1 cellular context compared by ENCODE assay signal in the genomic region with DNA sequence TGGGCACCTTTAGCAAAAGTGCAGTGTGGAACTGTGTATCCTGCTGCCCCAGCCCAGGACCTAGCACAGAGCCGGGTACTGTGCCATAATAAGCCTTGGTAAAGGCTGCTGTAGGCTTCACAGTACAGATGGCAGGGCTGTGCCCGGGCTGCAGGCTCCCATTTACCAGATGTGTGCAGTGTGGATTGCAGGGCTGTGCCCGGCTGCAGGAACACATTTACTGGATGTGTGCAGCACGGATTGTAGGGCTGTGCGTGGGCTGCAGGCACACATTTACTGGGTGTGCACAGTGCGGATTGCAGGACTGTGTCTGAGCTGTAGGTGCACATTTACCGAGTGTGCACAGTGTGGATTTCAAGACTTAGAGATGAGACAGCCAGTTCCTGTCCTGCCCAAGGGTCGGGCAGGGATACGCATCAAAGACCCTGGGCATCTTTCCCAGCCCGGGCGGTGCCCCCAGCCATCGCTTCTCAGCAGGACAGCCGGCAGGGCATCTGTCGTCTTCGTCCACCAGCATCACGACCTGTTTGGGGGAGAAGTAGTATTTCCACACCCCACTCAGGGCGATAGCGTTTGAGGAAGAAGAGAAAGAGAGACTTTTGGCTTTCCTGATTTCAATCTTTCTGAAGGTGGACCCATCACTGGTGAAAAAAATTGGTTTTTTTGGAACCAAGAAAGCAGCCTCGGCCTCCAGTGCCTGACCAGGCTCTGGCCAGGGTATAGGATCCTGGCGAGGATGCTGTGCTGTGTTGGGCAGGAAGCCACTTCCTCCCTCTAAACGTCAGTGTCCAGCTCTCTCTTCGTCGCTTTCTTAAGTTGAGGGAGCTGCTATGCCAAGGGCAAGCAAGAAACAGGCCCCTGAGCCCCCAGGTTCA.
TF ChIP-seq lines count a peak whose summit lies in the region.

No MANE protein-coding gene starts in this region.

TF ChIP-seq in SK-N-SH treated with all-trans-retinoic acid at 6 μM for 48 hours, 23 proteins besides CTCF, POLR2A, EP300 and RAD21 (continued from another document):
- TF ChIP-seq TSHZ2 (CRISPR knock-in tag; IDR thresholded peaks at IDR 0.05) (no peak), CSRNP3 (CRISPR knock-in tag; IDR thresholded peaks at IDR 0.05) (no peak)
TF ChIP-seq in SK-N-SH treated with all-trans-retinoic acid at 6 μM for 48 hours: peak in this region for 0.
